ENCODE assay signal across 17 cellular contexts in the genomic region with DNA sequence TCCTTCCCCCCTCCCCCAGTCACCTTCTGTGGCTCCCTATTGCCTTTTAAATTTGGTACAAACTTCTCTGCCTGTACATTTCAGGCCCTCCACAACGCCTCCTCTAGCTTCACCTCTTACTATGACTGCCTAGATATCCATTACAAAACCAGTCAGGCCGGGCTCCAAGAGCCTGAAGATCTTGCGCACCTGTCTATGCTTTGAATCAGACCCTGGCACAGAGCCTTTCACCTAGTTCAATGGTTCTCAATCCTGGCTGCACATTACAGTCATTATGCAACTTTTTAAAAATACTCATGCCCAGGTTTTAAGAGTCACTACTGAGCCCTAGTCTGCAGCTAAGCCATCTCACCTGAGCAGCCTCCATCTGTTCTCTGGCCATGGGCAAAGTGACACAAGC. TPM values are rescaled to one million over a fixed set of nuclear protein-coding genes. Genes with fewer than 3 reads are reported as not detected.
DNase-seq lines count a peak whose midpoint lies in the region; ATAC-seq, FAIRE-seq and TF ChIP-seq lines count a peak whose summit lies in the region.
"Had no signal": no experiment of that assay in that cellular context is flagged by ENCODE, and none has a peak within 500 bp of the region (broad histone marks: within the 10 kb centered on the region; RNA-seq: fewer than 3 reads in every experiment).

No MANE protein-coding gene starts in this region.

- no peak overlapping the region for H3K4me3 ChIP-seq in BLaER1 treated with 17β-estradiol and CSF1 and Interleukin-3, amounts not matched to agents 10 nM and 100 nM
- H3K4me3 ChIP-seq in GM23338, result no peak overlapping the region
- no peak overlapping the region for H3K4me3 ChIP-seq in bronchial epithelial cell (ENCODE audit: low read depth, low read length)
- no peak overlapping the region for H3K4me3 ChIP-seq in vagina
- H3K4me3 ChIP-seq: GM12878, pancreas, suprapubic skin had no signal

- 0 out of 2 replicates have a peak, but pooled peaks cover 6% of the 10 kb centered on the region for H3K9me2 ChIP-seq in GM23338 (ENCODE audit: insufficient read depth)

- H3K4me3 Mint-ChIP-seq in GM23338 (peak overlapping the region; percentile 46), natural killer cell (peak overlapping the region; percentile 79)

- intact Hi-C loops in natural killer cell (cut with micrococcal nuclease) (no loop called here), vagina (cut with DNase I) (no loop called here)

- H3K36me3 ChIP-seq in BLaER1 treated with 17β-estradiol and CSF1 and Interleukin-3, amounts not matched to agents 10 nM and 100 nM, result peaks cover 4 to 30% (median 13%) of the 10 kb centered on the region in 11 experiments; a peak in 18 of 22 replicates
- H3K36me3 ChIP-seq in GM23338 (ENCODE audit: insufficient read depth), result peaks cover 4% of the 10 kb centered on the region; the same call in 1 of the 2 replicates
- H3K36me3 ChIP-seq in bronchial epithelial cell (ENCODE audit: control insufficient read depth, insufficient read depth, low read length), result no peaks in the 10 kb centered on the region
- H3K36me3 ChIP-seq in vagina, result no peaks in the 10 kb centered on the region
- H3K36me3 ChIP-seq: pancreas, suprapubic skin had no signal

- no peak for TF ChIP-seq POLR2A in vagina (IDR thresholded peaks at IDR 0.05)

- H3K4me2 ChIP-seq in BLaER1 treated with 17β-estradiol and CSF1 and Interleukin-3, amounts not matched to agents 10 nM and 100 nM, result peak overlapping the region in 6 of 11 experiments; percentile 8 to 99 (median 95); a peak in 7 of 22 replicates
- H3K4me2 ChIP-seq in GM23338, result no peak overlapping the region

- H3K9ac ChIP-seq in BLaER1 treated with 17β-estradiol and CSF1 and Interleukin-3, amounts not matched to agents 10 nM and 100 nM, result no peak overlapping the region

- peaks cover 28 to 46% (median 39%) of the 10 kb centered on the region in 11 experiments for H3K9me3 ChIP-seq in BLaER1 treated with 17β-estradiol and CSF1 and Interleukin-3, amounts not matched to agents 10 nM and 100 nM (replicated peaks in 1 of 11)
- H3K9me3 ChIP-seq in vagina, result no peaks in the 10 kb centered on the region
- H3K9me3 ChIP-seq: pancreas, suprapubic skin had no signal

- H3K9me3 Mint-ChIP-seq in GM23338, result peaks cover 20% of the 10 kb centered on the region
- peaks cover 0 to 2% of the 10 kb centered on the region in 2 donors for H3K9me3 Mint-ChIP-seq in natural killer cell

- H3K4me1 ChIP-seq in BLaER1 treated with 17β-estradiol and CSF1 and Interleukin-3, amounts not matched to agents 10 nM and 100 nM, result peaks cover 16 to 56% (median 33%) of the 10 kb centered on the region in 10 experiments
- H3K4me1 ChIP-seq in GM23338 (ENCODE audit: insufficient read depth) (no peaks in the 10 kb centered on the region; the same call in 1 of the 2 replicates), vagina (peaks cover 32% of the 10 kb centered on the region)
- H3K4me1 ChIP-seq: pancreas had no signal

- peaks cover 0 to 15% (median 7%) of the 10 kb centered on the region in 11 experiments; a peak in 9 of 22 replicates for H3K27me3 ChIP-seq in BLaER1 treated with 17β-estradiol and CSF1 and Interleukin-3, amounts not matched to agents 10 nM and 100 nM
- peaks cover 34% of the 10 kb centered on the region for H3K27me3 ChIP-seq in GM23338 (ENCODE audit: insufficient read depth)
- no peaks in the 10 kb centered on the region for H3K27me3 ChIP-seq in bronchial epithelial cell (ENCODE audit: control insufficient read depth, insufficient read depth, low read length)
- no peaks in the 10 kb centered on the region for H3K27me3 ChIP-seq in vagina

- H3K27me3 Mint-ChIP-seq in GM23338 (ENCODE audit: insufficient read depth, low read depth, poor library complexity) (peaks cover 16% of the 10 kb centered on the region), natural killer cell (ENCODE audit: low read depth in 2 of 2) (peaks cover 18 to 27% of the 10 kb centered on the region in 2 donors)

- no peaks in the 10 kb centered on the region for H3K79me2 ChIP-seq in GM23338 (replicated peaks; ENCODE audit: insufficient read depth)

- H3K36me3 Mint-ChIP-seq in GM23338 (ENCODE audit: low read depth), result peaks cover 12% of the 10 kb centered on the region
- H3K36me3 Mint-ChIP-seq in natural killer cell, result peaks cover 12% of the 10 kb centered on the region

- H3K27ac Mint-ChIP-seq in GM23338 (no peak overlapping the region), natural killer cell (no peak overlapping the region)

- FAIRE-seq in bronchial epithelial cell (lab: Jason Lieb, UNC), result no peak
- FAIRE-seq: G401.6, GM12878, pancreas had no signal

- no peak overlapping the region for H2AFZ ChIP-seq in GM23338

- H3K4me1 Mint-ChIP-seq in GM23338, result peaks cover 6% of the 10 kb centered on the region
- H3K4me1 Mint-ChIP-seq in natural killer cell, result peaks cover 19 to 34% of the 10 kb centered on the region in 2 donors

- no peak for DNase-seq in GM23338 (ENCODE audit: low spot score)
- DNase-seq in bronchial epithelial cell (ENCODE audit: low read depth), result peak; percentile 26
- no peak for DNase-seq in natural killer cell
- DNase-seq in central memory CD4-positive, alpha-beta T cell, result no peak
- no peak for DNase-seq in vagina (ENCODE audit: extremely low spot score in 2 of 2)
- DNase-seq: activated CD4-positive, CD25-positive, alpha-beta regulatory T cell; hippocampal formation; MM.1S; NCI-H345; pancreas; stimulated activated CD4-positive, alpha-beta T cell treated with anti-CD3 and anti-CD28 coated beads, Interleukin-2, amount 100 ng/mL, for 48 hours had no signal

- no peak for TF ChIP-seq CTCF in GM23338 (conservative IDR thresholded peaks at IDR 0.05; ENCODE audit: low read depth in 2 of 2)
- TF ChIP-seq CTCF in bronchial epithelial cell (IDR thresholded peaks at IDR 0.05; ENCODE audit: insufficient read depth, low read length, severe bottlenecking), result no peak
- TF ChIP-seq CTCF in natural killer cell (IDR thresholded peaks at IDR 0.05), result no peak
- no peak for TF ChIP-seq CTCF in vagina (IDR thresholded peaks at IDR 0.05)

- peaks cover 7 to 34% (median 23%) of the 10 kb centered on the region in 11 experiments; a peak in 16 of 22 replicates for H4K20me1 ChIP-seq in BLaER1 treated with 17β-estradiol and CSF1 and Interleukin-3, amounts not matched to agents 10 nM and 100 nM
- no peaks in the 10 kb centered on the region for H4K20me1 ChIP-seq in GM23338 (replicated peaks; ENCODE audit: insufficient read depth)

- H3F3A ChIP-seq in GM23338 (replicated peaks; ENCODE audit: low read depth), result no peaks in the 10 kb centered on the region

- no peak overlapping the region for H3K27ac ChIP-seq in BLaER1 treated with 17β-estradiol and CSF1 and Interleukin-3, amounts not matched to agents 10 nM and 100 nM
- H3K27ac ChIP-seq in GM23338 (ENCODE audit: low read depth), result no peak overlapping the region
- no peak overlapping the region for H3K27ac ChIP-seq in vagina
- H3K27ac ChIP-seq: pancreas, suprapubic skin had no signal

- ATAC-seq in GM23338 (no peak), natural killer cell (no peak), GM19455 (IDR thresholded peaks at IDR 0.05; ENCODE audit: unreplicated experiment) (no peak), HG03354 (IDR thresholded peaks at IDR 0.05; ENCODE audit: poor library complexity, severe bottlenecking, unreplicated experiment) (no peak)
- ATAC-seq: GM12878, pancreas had no signal

RNA-seq across cellular contexts. Expression of gene GAS7, which starts 1.6 kb away (rescaled TPM):
- total RNA-seq in GM23338 (2014; rRNA removed; shearing (Covaris generic)), result 7.5 and 10.7 TPM in 2 replicates
- polyA plus RNA-seq in GM23338 (2016; fragmentation: Nextera tagmentation; extraction: Ambion mirVana), result 1.9 TPM in 2 replicates
- total RNA-seq in bronchial epithelial cell (1.1 and 1.7 TPM in 2 replicates), natural killer cell (10 to 100 TPM; 70.7 to 89.1 (median 84.8) TPM), vagina (47.1 TPM)
